In genomic region chr10:74587109-74587508, GRCh38 we compare ENCODE assay signal across 12 cellular contexts.
A peak's percentile ranks its signal among the peaks of the same experiment; 100 is the strongest.
DNase-seq lines count a peak whose midpoint lies in the region; ATAC-seq, FAIRE-seq and TF ChIP-seq lines count a peak whose summit lies in the region.
"Had no signal": no experiment of that assay in that cellular context is flagged by ENCODE, and none has a peak within 500 bp of the region (broad histone marks: within the 10 kb centered on the region; RNA-seq: fewer than 3 reads in every experiment).

No MANE protein-coding gene starts in this region.

- H3K4me1 ChIP-seq in GM12878 (ENCODE audit: control insufficient read depth, insufficient read depth, low read length): peaks cover 29% of the 10 kb centered on the region

- H3K4me2 ChIP-seq in GM12878 (ENCODE audit: control insufficient read depth, insufficient read depth): no peak overlapping the region

- FAIRE-seq in GM12892 (lab: Jason Lieb, UNC) (peak; percentile 74), GM12878 (lab: Jason Lieb, UNC) (no peak)

- no peak for ATAC-seq in activated CD4-positive, alpha-beta T cell treated with anti-CD3 and anti-CD28 coated beads for 36 hours
- no peak for ATAC-seq in GM12878
- ATAC-seq: esophagus mucosa had no signal

- no peaks in the 10 kb centered on the region for H3K27me3 Mint-ChIP-seq in activated CD4-positive, alpha-beta T cell treated with anti-CD3 and anti-CD28 coated beads for 36 hours
- no peaks in the 10 kb centered on the region for H3K27me3 Mint-ChIP-seq in osteocyte (ENCODE audit: unreplicated experiment)

- peak overlapping the region; percentile 95 for H3K27ac Mint-ChIP-seq in activated CD4-positive, alpha-beta T cell treated with anti-CD3 and anti-CD28 coated beads for 36 hours
- peak overlapping the region; percentile 8 for H3K27ac Mint-ChIP-seq in osteocyte (ENCODE audit: unreplicated experiment)

- POLR2A ChIA-PET in activated CD4-positive, alpha-beta T cell treated with anti-CD3 and anti-CD28 coated beads for 36 hours (lab: Charles Lee): interaction anchor here (0.8 to 1.4 kb wide), 2 partner anchors 87 to 239 kb away, joined by 3 read pairs; no protein-coding TSS in a partner anchor
- POLR2A ChIA-PET in GM12878 (lab: Charles Lee): interaction anchor here (0.7 to 2.4 kb wide), 5 partner anchors 11 to 239 kb away, joined by 3 to 24 read pairs (median 5); no protein-coding TSS in a partner anchor

- H3K27me3 ChIP-seq in GM12878 (replicated peaks in 1 of 2; ENCODE audit: control insufficient read depth in 2 of 2, insufficient read depth in 2 of 2, low read length in 1 of 2): no peaks in the 10 kb centered on the region

- RAD21 ChIA-PET in GM12878 (lab: Charles Lee; ENCODE audit: unreplicated experiment): interaction anchor here (0.6 to 6.6 kb wide), 14 partner anchors 9 to 514 kb away, joined by 3 to 53 read pairs (median 4); no protein-coding TSS in a partner anchor

- no peaks in the 10 kb centered on the region for H3K9me3 Mint-ChIP-seq in activated CD4-positive, alpha-beta T cell treated with anti-CD3 and anti-CD28 coated beads for 36 hours (ENCODE audit: low read depth)
- H3K9me3 Mint-ChIP-seq in osteocyte (ENCODE audit: unreplicated experiment): no peaks in the 10 kb centered on the region

- DNase-seq in activated CD4-positive, alpha-beta T cell treated with anti-CD3 and anti-CD28 coated beads for 36 hours: no peak
- no peak for DNase-seq in activated CD4-positive, alpha-beta T cell treated with anti-CD3 and anti-CD28 coated beads for 48 hours
- no peak for DNase-seq in GM12892 (ENCODE audit: insufficient read length)
- no peak for DNase-seq in GM12878 (ENCODE audit: low read depth, low spot score)
- DNase-seq in osteocyte (ENCODE audit: extremely low spot score, unreplicated experiment): no peak
- no peak for DNase-seq in NCI-H146 treated with DMSO at 0.1 percent for 48 hours (lab: John Stamatoyannopoulos, UW; ENCODE audit: unreplicated experiment)
- DNase-seq in effector CD8-positive, alpha-beta T cell (lab: John Stamatoyannopoulos, UW): no peak
- DNase-seq in NCI-H1930 (lab: John Stamatoyannopoulos, UW): no peak
- DNase-seq: activated CD4-positive, alpha-beta T cell treated with anti-CD3 and anti-CD28 coated beads for 1 hour; hippocampal formation; NCI-H1105 treated with DMSO at 0.1 percent for 48 hours had no signal

- CTCF ChIA-PET in activated CD4-positive, alpha-beta T cell treated with anti-CD3 and anti-CD28 coated beads for 36 hours (lab: Charles Lee): interaction anchor here (0.9 kb wide), 1 partner anchor 343 kb away, joined by 3 read pairs; no protein-coding TSS in a partner anchor
- CTCF ChIA-PET in GM12878 (lab: Yijun Ruan, JAX): interaction anchor here (0.9 to 6.0 kb wide), 5 partner anchors 12 to 433 kb away, joined by 3 to 37 read pairs (median 6); no protein-coding TSS in a partner anchor

- no peak overlapping the region for H3K4me3 Mint-ChIP-seq in activated CD4-positive, alpha-beta T cell treated with anti-CD3 and anti-CD28 coated beads for 36 hours
- no peak overlapping the region for H3K4me3 Mint-ChIP-seq in osteocyte (ENCODE audit: unreplicated experiment)

- H3K4me1 Mint-ChIP-seq in activated CD4-positive, alpha-beta T cell treated with anti-CD3 and anti-CD28 coated beads for 36 hours: peaks cover 70% of the 10 kb centered on the region
- H3K4me1 Mint-ChIP-seq in osteocyte (ENCODE audit: unreplicated experiment): peaks cover 35% of the 10 kb centered on the region

- H3K36me3 ChIP-seq in GM12878 (ENCODE audit: control insufficient read depth in 2 of 2, insufficient read depth in 2 of 2, low read length in 1 of 2): no peaks in the 10 kb centered on the region

- no peak overlapping the region for H3K9ac ChIP-seq in GM12878 (ENCODE audit: control insufficient read depth, insufficient read depth, low read length)

- H3K9me3 ChIP-seq in GM12878 (replicated peaks; ENCODE audit: control insufficient read depth, insufficient read depth, low read length): no peaks in the 10 kb centered on the region; the same call in 1 of the 3 replicates

- no peaks in the 10 kb centered on the region; the same call in 1 of the 2 replicates for H3K79me2 ChIP-seq in GM12878 (ENCODE audit: control insufficient read depth, insufficient read depth, low read length)

- no TSS peak for BruUV-seq in GM12878 (replicated peaks; lab: Mats Ljungman, UMichigan)

- peak overlapping the region; percentile 67; the same call in 1 of the 2 replicates for H3K27ac ChIP-seq in GM12878 (ENCODE audit: control insufficient read depth, insufficient read depth)

- no peaks in the 10 kb centered on the region for H4K20me1 ChIP-seq in GM12878 (ENCODE audit: control insufficient read depth, insufficient read depth)

- no peak for TF ChIP-seq CTCF in GM12878 (IDR thresholded peaks at IDR 0.05 in 2 of 3, conservative IDR thresholded peaks at IDR 0.05 in 1 of 3; ENCODE audit: control insufficient read depth in 2 of 3, extremely low read depth in 1 of 3, insufficient read depth in 1 of 3, low read depth in 3 of 3, low read length in 3 of 3)
- no peak for TF ChIP-seq CTCF in osteocyte (IDR thresholded peaks at IDR 0.05)

- H2AFZ ChIP-seq in GM12878 (ENCODE audit: control insufficient read depth, low read depth, low read length): no peak overlapping the region

- peaks cover 3% of the 10 kb centered on the region for H3K36me3 Mint-ChIP-seq in activated CD4-positive, alpha-beta T cell treated with anti-CD3 and anti-CD28 coated beads for 36 hours (ENCODE audit: low read depth)
- H3K36me3 Mint-ChIP-seq in osteocyte (ENCODE audit: unreplicated experiment): no peaks in the 10 kb centered on the region

- no peak for TF ChIP-seq EP300 in GM12878 (IDR thresholded peaks at IDR 0.05; ENCODE audit: borderline replicate concordance in 1 of 2, control insufficient read depth in 1 of 2, low read depth in 2 of 2, low read length in 2 of 2)

- intact Hi-C loops in activated CD4-positive, alpha-beta T cell treated with anti-CD3 and anti-CD28 coated beads for 36 hours (cut with DNase I, micrococcal nuclease): loop anchor here (2.0 to 10.0 kb wide), 5 partner anchors 362 to 710 kb away; partner anchors contain the start of genes ADK (in 1 of the 2), AP3M1 (in 1 of the 2) and COMTD1 (in 1 of the 2)
- intact Hi-C loops in GM12878 (cut with micrococcal nuclease; ENCODE audit: unreplicated experiment): loop anchor here (5.0 to 10.0 kb wide), 5 partner anchors 90 to 518 kb away; a partner anchor contains a TSS

- H3K4me3 ChIP-seq in GM12878: no peak overlapping the region

- WGBS in GM12878 (ENCODE audit: insufficient coverage, insufficient replicate concordance, low lambda C conversion rate, missing lambda C conversion rate): 98% methylated on average over 2 of the region's 2 CpGs

- SMC1A ChIA-PET in GM12878 (lab: Charles Lee; ENCODE audit: uncharacterized antibody, unreplicated experiment): interaction anchor here (1.0 to 6.9 kb wide), 17 partner anchors 12 to 433 kb away, joined by 3 to 114 read pairs (median 6); no protein-coding TSS in a partner anchor

- in situ Hi-C loops in GM12878 (cut with MboI): no loop called here

- no peak for TF ChIP-seq RAD21 in GM12878 (IDR thresholded peaks at IDR 0.05; ENCODE audit: insufficient read depth, low read depth, low read length)

- TF ChIP-seq POLR2A in GM12892 (IDR thresholded peaks at IDR 0.05; ENCODE audit: low read depth, low read length): no peak
- no peak for TF ChIP-seq POLR2A in GM12878 (IDR thresholded peaks at IDR 0.05; ENCODE audit: low read depth, low read length)

TF ChIP-seq in GM12878, 131 proteins besides CTCF, POLR2A, EP300 and RAD21:
- TF ChIP-seq ZNF687 (IDR thresholded peaks at IDR 0.05) (peak; percentile 17; the same call in 1 of the 2 replicates), IRF3 (IDR thresholded peaks at IDR 0.05) (no peak)
